1 cellular context compared by ENCODE assay signal in the genomic region with DNA sequence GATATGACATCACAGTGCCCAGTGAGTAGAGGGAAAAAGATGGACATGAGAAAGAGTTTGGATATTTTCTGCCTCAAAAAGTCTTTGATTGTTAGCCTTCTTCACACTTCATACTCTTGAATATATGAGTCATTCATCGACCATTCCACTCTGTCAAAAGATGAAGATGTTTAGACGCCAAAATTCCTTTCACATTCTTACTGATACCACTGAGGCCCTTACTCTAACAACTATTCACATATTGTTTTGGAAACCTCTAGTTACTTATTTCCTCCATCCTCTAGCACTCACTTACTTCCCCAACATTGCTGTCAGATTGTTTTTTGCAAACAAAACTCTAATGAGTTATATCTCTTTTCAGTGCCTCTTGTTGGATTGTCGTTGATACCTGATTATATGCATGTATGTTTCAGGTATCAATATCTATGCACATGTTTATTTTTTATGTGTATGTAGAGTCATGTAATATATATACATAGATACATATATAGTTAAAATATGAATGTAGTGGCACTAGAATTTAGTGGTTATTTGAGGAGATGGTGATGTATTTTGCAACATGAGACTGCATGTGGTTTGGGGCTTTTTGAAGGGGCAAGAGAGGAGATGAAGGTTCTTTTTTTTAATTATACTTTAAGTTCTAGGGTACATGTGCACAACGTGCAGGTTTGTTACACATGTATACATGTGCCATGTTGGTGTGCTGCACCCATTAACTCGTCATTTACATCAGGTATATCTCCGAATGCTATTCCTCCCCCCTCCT.
A peak's percentile ranks its signal among the peaks of the same experiment; 100 is the strongest.
TF ChIP-seq lines count a peak whose summit lies in the region.

No MANE protein-coding gene starts in this region.

TF ChIP-seq in GM12878, 131 proteins besides CTCF, POLR2A, EP300 and RAD21:
- TF ChIP-seq MTA2 (IDR thresholded peaks at IDR 0.05; ENCODE audit: low read depth), result peak; percentile 39; the same call in 1 of the 2 replicates
- TF ChIP-seq, protein P1, sequence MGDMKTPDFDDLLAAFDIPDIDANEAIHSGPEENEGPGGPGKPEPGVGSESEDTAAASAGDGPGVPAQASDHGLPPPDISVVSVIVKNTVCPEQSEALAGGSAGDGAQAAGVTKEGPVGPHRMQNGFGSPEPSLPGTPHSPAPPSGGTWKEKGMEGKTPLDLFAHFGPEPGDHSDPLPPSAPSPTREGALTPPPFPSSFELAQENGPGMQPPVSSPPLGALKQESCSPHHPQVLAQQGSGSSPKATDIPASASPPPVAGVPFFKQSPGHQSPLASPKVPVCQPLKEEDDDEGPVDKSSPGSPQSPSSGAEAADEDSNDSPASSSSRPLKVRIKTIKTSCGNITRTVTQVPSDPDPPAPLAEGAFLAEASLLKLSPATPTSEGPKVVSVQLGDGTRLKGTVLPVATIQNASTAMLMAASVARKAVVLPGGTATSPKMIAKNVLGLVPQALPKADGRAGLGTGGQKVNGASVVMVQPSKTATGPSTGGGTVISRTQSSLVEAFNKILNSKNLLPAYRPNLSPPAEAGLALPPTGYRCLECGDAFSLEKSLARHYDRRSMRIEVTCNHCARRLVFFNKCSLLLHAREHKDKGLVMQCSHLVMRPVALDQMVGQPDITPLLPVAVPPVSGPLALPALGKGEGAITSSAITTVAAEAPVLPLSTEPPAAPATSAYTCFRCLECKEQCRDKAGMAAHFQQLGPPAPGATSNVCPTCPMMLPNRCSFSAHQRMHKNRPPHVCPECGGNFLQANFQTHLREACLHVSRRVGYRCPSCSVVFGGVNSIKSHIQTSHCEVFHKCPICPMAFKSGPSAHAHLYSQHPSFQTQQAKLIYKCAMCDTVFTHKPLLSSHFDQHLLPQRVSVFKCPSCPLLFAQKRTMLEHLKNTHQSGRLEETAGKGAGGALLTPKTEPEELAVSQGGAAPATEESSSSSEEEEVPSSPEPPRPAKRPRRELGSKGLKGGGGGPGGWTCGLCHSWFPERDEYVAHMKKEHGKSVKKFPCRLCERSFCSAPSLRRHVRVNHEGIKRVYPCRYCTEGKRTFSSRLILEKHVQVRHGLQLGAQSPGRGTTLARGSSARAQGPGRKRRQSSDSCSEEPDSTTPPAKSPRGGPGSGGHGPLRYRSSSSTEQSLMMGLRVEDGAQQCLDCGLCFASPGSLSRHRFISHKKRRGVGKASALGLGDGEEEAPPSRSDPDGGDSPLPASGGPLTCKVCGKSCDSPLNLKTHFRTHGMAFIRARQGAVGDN (IDR thresholded peaks at IDR 0.05), result peak; percentile 28; the same call in 1 of the 2 replicates
- TF ChIP-seq, protein P2, sequence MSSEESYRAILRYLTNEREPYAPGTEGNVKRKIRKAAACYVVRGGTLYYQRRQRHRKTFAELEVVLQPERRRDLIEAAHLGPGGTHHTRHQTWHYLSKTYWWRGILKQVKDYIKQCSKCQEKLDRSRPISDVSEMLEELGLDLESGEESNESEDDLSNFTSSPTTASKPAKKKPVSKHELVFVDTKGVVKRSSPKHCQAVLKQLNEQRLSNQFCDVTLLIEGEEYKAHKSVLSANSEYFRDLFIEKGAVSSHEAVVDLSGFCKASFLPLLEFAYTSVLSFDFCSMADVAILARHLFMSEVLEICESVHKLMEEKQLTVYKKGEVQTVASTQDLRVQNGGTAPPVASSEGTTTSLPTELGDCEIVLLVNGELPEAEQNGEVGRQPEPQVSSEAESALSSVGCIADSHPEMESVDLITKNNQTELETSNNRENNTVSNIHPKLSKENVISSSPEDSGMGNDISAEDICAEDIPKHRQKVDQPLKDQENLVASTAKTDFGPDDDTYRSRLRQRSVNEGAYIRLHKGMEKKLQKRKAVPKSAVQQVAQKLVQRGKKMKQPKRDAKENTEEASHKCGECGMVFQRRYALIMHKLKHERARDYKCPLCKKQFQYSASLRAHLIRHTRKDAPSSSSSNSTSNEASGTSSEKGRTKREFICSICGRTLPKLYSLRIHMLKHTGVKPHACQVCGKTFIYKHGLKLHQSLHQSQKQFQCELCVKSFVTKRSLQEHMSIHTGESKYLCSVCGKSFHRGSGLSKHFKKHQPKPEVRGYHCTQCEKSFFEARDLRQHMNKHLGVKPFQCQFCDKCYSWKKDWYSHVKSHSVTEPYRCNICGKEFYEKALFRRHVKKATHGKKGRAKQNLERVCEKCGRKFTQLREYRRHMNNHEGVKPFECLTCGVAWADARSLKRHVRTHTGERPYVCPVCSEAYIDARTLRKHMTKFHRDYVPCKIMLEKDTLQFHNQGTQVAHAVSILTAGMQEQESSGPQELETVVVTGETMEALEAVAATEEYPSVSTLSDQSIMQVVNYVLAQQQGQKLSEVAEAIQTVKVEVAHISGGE (CRISPR knock-in tag; IDR thresholded peaks at IDR 0.05), result no peak
- no peak for TF ChIP-seq HDAC6 (IDR thresholded peaks at IDR 0.05; ENCODE audit: unreplicated experiment)
- TF ChIP-seq, protein P3, sequence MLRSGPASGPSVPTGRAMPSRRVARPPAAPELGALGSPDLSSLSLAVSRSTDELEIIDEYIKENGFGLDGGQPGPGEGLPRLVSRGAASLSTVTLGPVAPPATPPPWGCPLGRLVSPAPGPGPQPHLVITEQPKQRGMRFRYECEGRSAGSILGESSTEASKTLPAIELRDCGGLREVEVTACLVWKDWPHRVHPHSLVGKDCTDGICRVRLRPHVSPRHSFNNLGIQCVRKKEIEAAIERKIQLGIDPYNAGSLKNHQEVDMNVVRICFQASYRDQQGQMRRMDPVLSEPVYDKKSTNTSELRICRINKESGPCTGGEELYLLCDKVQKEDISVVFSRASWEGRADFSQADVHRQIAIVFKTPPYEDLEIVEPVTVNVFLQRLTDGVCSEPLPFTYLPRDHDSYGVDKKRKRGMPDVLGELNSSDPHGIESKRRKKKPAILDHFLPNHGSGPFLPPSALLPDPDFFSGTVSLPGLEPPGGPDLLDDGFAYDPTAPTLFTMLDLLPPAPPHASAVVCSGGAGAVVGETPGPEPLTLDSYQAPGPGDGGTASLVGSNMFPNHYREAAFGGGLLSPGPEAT (IDR thresholded peaks at IDR 0.05; ENCODE audit: low read depth), result peak; percentile 32; the same call in 1 of the 2 replicates
